Comparison of ENCODE assay signal across 1 cellular context in the genomic region with DNA sequence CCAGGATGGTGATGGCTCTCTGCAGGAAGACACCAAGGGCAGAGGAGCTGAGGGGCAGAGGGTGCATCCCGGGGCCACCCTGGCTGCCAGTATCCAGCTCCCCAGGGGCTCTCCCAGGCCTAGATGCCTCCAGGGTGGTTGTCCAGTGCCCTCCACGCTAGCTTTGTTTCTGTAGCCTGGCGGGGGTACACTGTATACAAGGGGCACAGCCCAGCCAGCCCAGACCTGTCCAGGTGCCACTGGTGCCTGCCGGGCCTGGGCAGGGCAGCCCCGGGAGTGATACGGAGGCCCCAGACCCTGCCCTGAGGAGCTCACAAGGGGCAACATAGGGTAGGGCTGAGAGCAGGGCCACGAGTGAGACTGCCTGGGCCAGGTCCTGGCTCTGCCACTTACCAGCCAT.
TF ChIP-seq lines count a peak whose summit lies in the region.

No MANE protein-coding gene starts in this region.

TF ChIP-seq in HEK293T, 16 proteins besides CTCF, POLR2A, EP300 and RAD21 (continued from another document):
- TF ChIP-seq, protein P1, sequence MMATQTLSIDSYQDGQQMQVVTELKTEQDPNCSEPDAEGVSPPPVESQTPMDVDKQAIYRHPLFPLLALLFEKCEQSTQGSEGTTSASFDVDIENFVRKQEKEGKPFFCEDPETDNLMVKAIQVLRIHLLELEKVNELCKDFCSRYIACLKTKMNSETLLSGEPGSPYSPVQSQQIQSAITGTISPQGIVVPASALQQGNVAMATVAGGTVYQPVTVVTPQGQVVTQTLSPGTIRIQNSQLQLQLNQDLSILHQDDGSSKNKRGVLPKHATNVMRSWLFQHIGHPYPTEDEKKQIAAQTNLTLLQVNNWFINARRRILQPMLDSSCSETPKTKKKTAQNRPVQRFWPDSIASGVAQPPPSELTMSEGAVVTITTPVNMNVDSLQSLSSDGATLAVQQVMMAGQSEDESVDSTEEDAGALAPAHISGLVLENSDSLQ (IDR thresholded peaks at IDR 0.05): no peak
- TF ChIP-seq L3MBTL2 (conservative IDR thresholded peaks at IDR 0.05): no peak
